13 cellular contexts compared by ENCODE assay signal in the genomic region with DNA sequence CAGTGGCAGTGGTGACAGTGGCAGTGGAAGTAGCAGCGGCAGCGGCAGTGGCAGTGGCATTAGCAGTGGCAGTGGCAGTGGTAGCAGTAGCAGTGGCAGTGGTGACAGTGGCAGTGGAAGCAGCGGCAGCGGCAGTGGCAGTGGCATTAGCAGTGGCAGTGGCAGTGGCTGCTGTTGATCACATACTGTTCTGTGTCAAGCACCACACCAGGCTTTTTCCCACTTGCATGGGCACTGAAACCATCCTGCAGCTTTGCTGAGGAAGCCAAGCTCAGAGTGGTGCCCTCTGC. TPM values are rescaled to one million over a fixed set of nuclear protein-coding genes. Genes with fewer than 3 reads are reported as not detected.
"Had no signal": no experiment of that assay in that cellular context is flagged by ENCODE, and none has a peak within 500 bp of the region (broad histone marks: within the 10 kb centered on the region; RNA-seq: fewer than 3 reads in every experiment).

No MANE protein-coding gene starts in this region.

RNA-seq across cellular contexts. Expression of a gene that starts 1.3 kb away (rescaled TPM):
- total RNA-seq: kidney epithelial cell; left ventricle myocardium inferior; naive thymus-derived CD4-positive, alpha-beta T cell; natural killer cell treated with Interleukin-12 subunit alpha and Interleukin-12 subunit beta and Interleukin-15 and Interleukin-18, amount 100 ng/mL, for 72 hours; osteoblast; posterior vena cava; psoas muscle; sigmoid colon; spleen; subcutaneous adipose tissue; thoracic aorta had no signal
- polyA plus RNA-seq: naive thymus-derived CD4-positive, alpha-beta T cell; neural cell had no signal

RNA-seq across cellular contexts. Expression of a gene that starts 49.8 kb away (rescaled TPM):
- total RNA-seq: kidney epithelial cell; myocyte; naive thymus-derived CD4-positive, alpha-beta T cell; natural killer cell treated with Interleukin-12 subunit alpha and Interleukin-12 subunit beta and Interleukin-15 and Interleukin-18, amount 100 ng/mL, for 72 hours; osteoblast; subcutaneous adipose tissue had no signal
- polyA plus RNA-seq: naive thymus-derived CD4-positive, alpha-beta T cell; neural cell had no signal

RNA-seq across cellular contexts. Expression of a gene that starts 58.9 kb away (rescaled TPM):
- polyA plus RNA-seq: naive thymus-derived CD4-positive, alpha-beta T cell had no signal
